Comparison of ENCODE assay signal across 26 cellular contexts in genomic region chr7:39606352-39606751, GRCh38. TPM values are rescaled to one million over a fixed set of nuclear protein-coding genes. Genes with fewer than 3 reads are reported as not detected.
DNase-seq lines count a peak whose midpoint lies in the region; ATAC-seq and TF ChIP-seq lines count a peak whose summit lies in the region.
"Had no signal": no experiment of that assay in that cellular context is flagged by ENCODE, and none has a peak within 500 bp of the region (broad histone marks: within the 10 kb centered on the region; RNA-seq: fewer than 3 reads in every experiment).

No MANE protein-coding gene starts in this region.

- H2AFZ ChIP-seq in mammary epithelial cell (ENCODE audit: low read depth, low read length): no peak overlapping the region

- H3K4me3 Mint-ChIP-seq in T-helper 17 cell: peak overlapping the region; percentile 50
- H3K4me3 Mint-ChIP-seq: activated CD8-positive, alpha-beta T cell treated with anti-CD3 and anti-CD28 coated beads, Interleukin-2, amount 10 ng/mL, durations not matched to agents 7 days and 5 days; natural killer cell; stimulated activated effector memory CD8-positive, alpha-beta T cell treated with anti-CD3 and anti-CD28 coated beads, Interleukin-12 subunit alpha, Interleukin-12 subunit beta, amount 100 ng/mL, for 72 hours had no signal

- H3K36me3 ChIP-seq in mammary epithelial cell (ENCODE audit: insufficient read depth, low read length) (no peaks in the 10 kb centered on the region), breast epithelium (no peaks in the 10 kb centered on the region)
- H3K36me3 ChIP-seq: BLaER1 treated with 17β-estradiol and CSF1 and Interleukin-3, amounts not matched to agents 10 nM and 100 nM; colonic mucosa; pancreas; sigmoid colon; uterus had no signal

- H3K4me3 ChIP-seq in mammary epithelial cell (replicated peaks in 1 of 3; ENCODE audit: insufficient read depth in 1 of 3, low read depth in 2 of 3, low read length in 3 of 3) (no peak overlapping the region), breast epithelium (no peak overlapping the region)
- H3K4me3 ChIP-seq: BLaER1 treated with 17β-estradiol and CSF1 and Interleukin-3, amounts not matched to agents 10 nM and 100 nM; colonic mucosa; pancreas; sigmoid colon; uterus had no signal

- H3K27ac Mint-ChIP-seq in T-helper 17 cell: peak overlapping the region; percentile 68
- H3K27ac Mint-ChIP-seq: activated CD8-positive, alpha-beta T cell treated with anti-CD3 and anti-CD28 coated beads, Interleukin-2, amount 10 ng/mL, durations not matched to agents 7 days and 5 days; natural killer cell; stimulated activated effector memory CD8-positive, alpha-beta T cell treated with anti-CD3 and anti-CD28 coated beads, Interleukin-12 subunit alpha, Interleukin-12 subunit beta, amount 100 ng/mL, for 72 hours; T-helper 2 cell treated with Interferon-gamma antibody and Interleukin-4, amounts not matched to agents 5 μg/mL and 100 μg/mL, for 36 hours had no signal

- H3K27ac ChIP-seq in mammary epithelial cell (ENCODE audit: insufficient read depth, low read depth, low read length) (peak overlapping the region; percentile 80), breast epithelium (no peak overlapping the region)
- H3K27ac ChIP-seq: BLaER1 treated with 17β-estradiol and CSF1 and Interleukin-3, amounts not matched to agents 10 nM and 100 nM; colonic mucosa; pancreas; sigmoid colon; uterus had no signal

- DNase-seq in mammary epithelial cell: peak; percentile 39
- DNase-seq in breast epithelium (ENCODE audit: low spot score in 2 of 2): no peak
- DNase-seq in T-helper 17 cell: no peak
- peak; percentile 28 for DNase-seq in putamen (ENCODE audit: low spot score)
- no peak for DNase-seq in omental fat pad (ENCODE audit: low spot score)
- no peak for DNase-seq in SKM-1 (lab: John Stamatoyannopoulos, UW; ENCODE audit: unreplicated experiment)
- no peak for DNase-seq in NCI-H524 (lab: John Stamatoyannopoulos, UW)
- DNase-seq: activated CD4-positive, CD25-positive, alpha-beta regulatory T cell; activated CD8-positive, alpha-beta T cell treated with anti-CD3 and anti-CD28 coated beads, Interleukin-2, amount 10 ng/mL, durations not matched to agents 7 days and 5 days; activated naive CD4-positive, alpha-beta T cell treated with Interleukin-2 at 50 U/mL for 16 hours; activated T-cell treated with anti-CD3 and anti-CD28 coated beads, Interleukin-2, amount 50 U/mL, for 1 hour; colonic mucosa; DMS 273 treated with DMSO at 0.1 percent for 48 hours; foreskin fibroblast; GDM1; hippocampal formation; natural killer cell; NCI-H1694 treated with DMSO at 0.1 percent for 48 hours; NCI-H748 treated with DMSO at 0.1 percent for 48 hours; pancreas; sigmoid colon; uterus had no signal

- peaks cover 55% of the 10 kb centered on the region for H3K4me1 ChIP-seq in mammary epithelial cell (ENCODE audit: insufficient read depth, low read length)
- no peaks in the 10 kb centered on the region for H3K4me1 ChIP-seq in breast epithelium
- H3K4me1 ChIP-seq: colonic mucosa, pancreas, uterus had no signal

- dilution Hi-C loops in mammary epithelial cell (cut with HindIII; ENCODE audit: low sequenced_read_pairs): no loop called here

- peaks cover 29% of the 10 kb centered on the region for H3K27me3 Mint-ChIP-seq in T-helper 17 cell

- H3K9me3 ChIP-seq in mammary epithelial cell (replicated peaks; ENCODE audit: insufficient read depth, low read length) (no peaks in the 10 kb centered on the region), breast epithelium (no peaks in the 10 kb centered on the region), T-helper 17 cell (ENCODE audit: control insufficient read depth, low read length, poor library complexity, severe bottlenecking) (no peaks in the 10 kb centered on the region)
- H3K9me3 ChIP-seq: colonic mucosa, pancreas, sigmoid colon, uterus had no signal

- peak; percentile 39 for ATAC-seq in T-helper 17 cell
- ATAC-seq in esophagus mucosa: peak; percentile 72
- ATAC-seq in omental fat pad (ENCODE audit: low FRiP score): no peak
- ATAC-seq: activated CD8-positive, alpha-beta T cell treated with anti-CD3 and anti-CD28 coated beads, Interleukin-2, amount 10 ng/mL, durations not matched to agents 7 days and 5 days; natural killer cell; pancreas; stimulated activated effector memory CD8-positive, alpha-beta T cell treated with anti-CD3 and anti-CD28 coated beads, Interleukin-12 subunit alpha, Interleukin-12 subunit beta, amount 100 ng/mL, for 72 hours had no signal

- H4K20me1 ChIP-seq in mammary epithelial cell (ENCODE audit: insufficient read depth, low read length): no peaks in the 10 kb centered on the region
- H4K20me1 ChIP-seq: BLaER1 treated with 17β-estradiol and CSF1 and Interleukin-3, amounts not matched to agents 10 nM and 100 nM had no signal

- peaks cover 33% of the 10 kb centered on the region for H3K4me1 Mint-ChIP-seq in T-helper 17 cell

- no peaks in the 10 kb centered on the region for H3K79me2 ChIP-seq in mammary epithelial cell (ENCODE audit: insufficient read depth, low read length)

- TF ChIP-seq POLR2A in breast epithelium (IDR thresholded peaks at IDR 0.05): no peak

- H3K27me3 ChIP-seq in mammary epithelial cell (ENCODE audit: insufficient read depth, low read length) (no peaks in the 10 kb centered on the region), breast epithelium (no peaks in the 10 kb centered on the region)
- H3K27me3 ChIP-seq: colonic mucosa, pancreas, uterus had no signal

- CTCF ChIA-PET in mammary epithelial cell (lab: Charles Lee; ENCODE audit: low non-redundant PET): no interaction called here

- WGBS in mammary epithelial cell (ENCODE audit: low coverage, missing lambda C conversion rate): 47% methylated on average over 2 of the region's 2 CpGs

- intact Hi-C loops in mammary epithelial cell (cut with micrococcal nuclease): no loop called here
- intact Hi-C loops in breast epithelium (cut with DNase I; ENCODE audit: low total_unique reads): no loop called here

- TF ChIP-seq CTCF in mammary epithelial cell (conservative IDR thresholded peaks at IDR 0.05 in 1 of 2, IDR thresholded peaks at IDR 0.05 in 1 of 2; ENCODE audit: extremely low read depth in 1 of 2, insufficient read depth in 1 of 2, low read depth in 1 of 2, low read length in 2 of 2) (no peak), breast epithelium (IDR thresholded peaks at IDR 0.05) (no peak), omental fat pad (IDR thresholded peaks at IDR 0.05) (no peak)

- H3K9ac ChIP-seq in mammary epithelial cell (ENCODE audit: insufficient read depth, low read length): no peak overlapping the region
- H3K9ac ChIP-seq: BLaER1 treated with 17β-estradiol and CSF1 and Interleukin-3, amounts not matched to agents 10 nM and 100 nM had no signal

- in situ Hi-C loops in mammary epithelial cell (cut with MboI; ENCODE audit: low sequenced_read_pairs in 2 of 2): no loop called here

- H3K36me3 Mint-ChIP-seq in T-helper 17 cell (ENCODE audit: low read depth): peaks cover 5% of the 10 kb centered on the region
- H3K36me3 Mint-ChIP-seq: natural killer cell; stimulated activated effector memory CD8-positive, alpha-beta T cell treated with anti-CD3 and anti-CD28 coated beads, Interleukin-12 subunit alpha, Interleukin-12 subunit beta, amount 100 ng/mL, for 72 hours had no signal

- BruUV-seq in mammary epithelial cell (replicated peaks; lab: Mats Ljungman, UMichigan): no TSS peak

- H3K4me2 ChIP-seq in mammary epithelial cell (ENCODE audit: insufficient read depth, low read depth, low read length): peak overlapping the region; percentile 50
- H3K4me2 ChIP-seq: BLaER1 treated with 17β-estradiol and CSF1 and Interleukin-3, amounts not matched to agents 10 nM and 100 nM had no signal

RNA-seq across cellular contexts. Expression of gene RALA, which starts 17.0 kb away (rescaled TPM):
- total RNA-seq in mammary epithelial cell: 10 to 100 TPM; 15.2 to 51.7 TPM
- 25.5 TPM for polyA plus RNA-seq in mammary epithelial cell
- polyA minus RNA-seq in mammary epithelial cell: 39.3 TPM
- 10 to 100 TPM; 16.7 to 25.0 (median 18.7) TPM for total RNA-seq in breast epithelium
- 10 to 100 TPM; 22.4 to 27.1 TPM for total RNA-seq in T-helper 17 cell
- total RNA-seq in esophagus mucosa: 48.2 TPM
- total RNA-seq in omental fat pad: 10 to 100 TPM; 14.0 to 26.8 (median 17.9) TPM

RNA-seq across cellular contexts. Expression of gene YAE1, which starts 40.1 kb away (rescaled TPM):
- total RNA-seq in mammary epithelial cell: 10 to 100 TPM; 22.7 to 23.1 TPM
- polyA plus RNA-seq in mammary epithelial cell: 19.6 TPM
- polyA minus RNA-seq in mammary epithelial cell: not detected
- 10 to 100 TPM; 14.4 to 34.7 (median 24.6) TPM for total RNA-seq in breast epithelium
- 1 to 10 TPM; 3.7 to 6.6 TPM for total RNA-seq in T-helper 17 cell
- total RNA-seq in esophagus mucosa: 12.0 TPM
- 10 to 100 TPM; 11.8 to 18.8 (median 16.6) TPM for total RNA-seq in omental fat pad

Comparison
In these comparisons a context has a peak if more than half of its experiments do, and no peak if none do; other contexts are left out.
1. DNase-seq: peak in mammary epithelial cell (single experiment) and putamen (single experiment); none in breast epithelium (0 of 2), T-helper 17 cell (0 of 3), omental fat pad (single experiment), SKM-1 (single experiment) and NCI-H524 (0 of 2).